ENCODE assay signal across 13 cellular contexts in the genomic region with DNA sequence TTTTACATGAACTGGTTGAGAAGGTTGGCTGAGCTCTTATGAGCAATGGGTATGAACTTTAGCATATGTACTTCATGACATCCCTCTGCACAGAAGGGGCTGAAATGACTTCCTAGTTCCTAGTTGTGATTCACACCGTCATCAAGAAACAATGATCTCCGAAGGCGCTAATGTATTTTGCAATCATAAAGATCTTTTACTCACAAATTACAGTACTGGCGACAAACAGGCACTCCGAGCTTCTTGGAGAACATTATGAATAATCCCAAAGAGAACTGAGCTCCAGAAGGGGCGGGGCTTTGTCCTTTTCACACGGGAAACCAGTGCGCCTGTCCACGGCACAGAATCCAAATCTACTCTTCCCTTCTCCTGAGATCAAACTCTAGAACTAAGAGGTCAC. TPM values are rescaled to one million over a fixed set of nuclear protein-coding genes. Genes with fewer than 3 reads are reported as not detected.
A peak's percentile ranks its signal among the peaks of the same experiment; 100 is the strongest.
DNase-seq lines count a peak whose midpoint lies in the region; ATAC-seq, FAIRE-seq and TF ChIP-seq lines count a peak whose summit lies in the region.
"Had no signal": no experiment of that assay in that cellular context is flagged by ENCODE, and none has a peak within 500 bp of the region (broad histone marks: within the 10 kb centered on the region; RNA-seq: fewer than 3 reads in every experiment).

No MANE protein-coding gene starts in this region.

- H3K36me3 ChIP-seq in keratinocyte (ENCODE audit: control insufficient read depth in 2 of 2, extremely low read depth in 1 of 2, insufficient read depth in 2 of 2, low read length in 2 of 2) = no peaks in the 10 kb centered on the region
- H3K36me3 ChIP-seq in suprapubic skin = no peaks in the 10 kb centered on the region
- no peaks in the 10 kb centered on the region for H3K36me3 ChIP-seq in HAP-1 (replicated peaks)
- H3K36me3 ChIP-seq: prostate gland, SJCRH30 had no signal

- no peaks in the 10 kb centered on the region for H3K4me1 ChIP-seq in keratinocyte (ENCODE audit: control insufficient read depth, extremely low read depth, insufficient read depth, low read length)
- peaks cover 35% of the 10 kb centered on the region for H3K4me1 ChIP-seq in suprapubic skin
- no peaks in the 10 kb centered on the region for H3K4me1 ChIP-seq in HAP-1
- H3K4me1 ChIP-seq: prostate gland, SJCRH30 had no signal

- dilution Hi-C loops in keratinocyte (cut with MboI; ENCODE audit: extremely low pct_ligation_motif_present, low sequenced_read_pairs) = loop anchor here (25.0 kb wide), 1 partner anchor 289 kb away; no protein-coding TSS in a partner anchor

- intact Hi-C loops in activated CD4-positive, alpha-beta memory T cell treated with anti-CD3 and anti-CD28 coated beads for 36 hours (cut with micrococcal nuclease) = loop anchor here (2.0 to 5.0 kb wide), 3 partner anchors 33 to 194 kb away; no protein-coding TSS in a partner anchor

- H3K27ac Mint-ChIP-seq in activated CD4-positive, alpha-beta memory T cell treated with anti-CD3 and anti-CD28 coated beads for 36 hours = peak overlapping the region; percentile 93

- no peak overlapping the region for H2AFZ ChIP-seq in keratinocyte (ENCODE audit: control insufficient read depth, low read length)

- peak overlapping the region; percentile 7 for H3K4me2 ChIP-seq in keratinocyte (ENCODE audit: control insufficient read depth, extremely low read depth, insufficient read depth, low read depth, low read length)

- H3K27ac ChIP-seq in keratinocyte (ENCODE audit: control insufficient read depth, insufficient read depth, low read length) (no peak overlapping the region), suprapubic skin (peak overlapping the region; percentile 9)
- H3K27ac ChIP-seq: prostate gland, SJCRH30 had no signal

- no peak for FAIRE-seq in keratinocyte (lab: Jason Lieb, UNC)

- peak; percentile 16 to 46 for ATAC-seq in activated T-cell treated with anti-CD3 and anti-CD28 coated beads, Interleukin-2, amount 50 U/mL, for 4 hours
- ATAC-seq in HG02678 (IDR thresholded peaks at IDR 0.05; ENCODE audit: unreplicated experiment) = no peak

- no peaks in the 10 kb centered on the region for H3K27me3 ChIP-seq in keratinocyte (ENCODE audit: control insufficient read depth, extremely low read depth, insufficient read depth, low read length)
- no peaks in the 10 kb centered on the region for H3K27me3 ChIP-seq in suprapubic skin
- H3K27me3 ChIP-seq in HAP-1 (ENCODE audit: low read depth) = no peaks in the 10 kb centered on the region
- H3K27me3 ChIP-seq: SJCRH30 had no signal

- peak overlapping the region; percentile 60 for H3K4me3 Mint-ChIP-seq in activated T-cell treated with anti-CD3 and anti-CD28 coated beads, Interleukin-2, amount 50 U/mL, for 4 hours
- H3K4me3 Mint-ChIP-seq in activated CD4-positive, alpha-beta memory T cell treated with anti-CD3 and anti-CD28 coated beads for 36 hours = peak overlapping the region; percentile 42
- H3K4me3 Mint-ChIP-seq: brain had no signal

- CTCF ChIA-PET in activated CD4-positive, alpha-beta memory T cell treated with anti-CD3 and anti-CD28 coated beads for 36 hours (lab: Charles Lee) = interaction anchor here (1.0 to 6.0 kb wide), 6 partner anchors 13 to 146 kb away, joined by 3 to 54 read pairs (median 4); a partner anchor contains a TSS

- H3K79me2 ChIP-seq in keratinocyte (ENCODE audit: control insufficient read depth, insufficient read depth, low read length) = no peaks in the 10 kb centered on the region

- 59% methylated on average over 9 of the region's 9 CpGs for WGBS in suprapubic skin

- no peak for DNase-seq in activated T-cell treated with anti-CD3 and anti-CD28 coated beads, Interleukin-2, amount 50 U/mL, for 4 hours
- DNase-seq in activated T-cell treated with anti-CD3 and anti-CD28 coated beads for 4 hours = no peak
- DNase-seq in activated CD4-positive, alpha-beta memory T cell treated with anti-CD3 and anti-CD28 coated beads for 36 hours = peak; percentile 50
- no peak for DNase-seq in keratinocyte (ENCODE audit: low read depth, low spot score)
- DNase-seq in suprapubic skin (ENCODE audit: low spot score in 2 of 2) = no peak
- no peak for DNase-seq in NCI-H146 (lab: John Stamatoyannopoulos, UW)
- DNase-seq in HAP-1 (ENCODE audit: low spot score in 2 of 2) = no peak
- DNase-seq: erythroblast, NCI-H226, SJCRH30 had no signal

- POLR2A ChIA-PET in activated CD4-positive, alpha-beta memory T cell treated with anti-CD3 and anti-CD28 coated beads for 36 hours (lab: Charles Lee) = interaction anchor here (1.0 to 2.2 kb wide), 5 partner anchors 13 to 139 kb away, joined by 3 to 12 read pairs (median 6); no protein-coding TSS in a partner anchor

- no peaks in the 10 kb centered on the region for H4K20me1 ChIP-seq in keratinocyte (ENCODE audit: control insufficient read depth, extremely low read depth, insufficient read depth, low read length)

- TF ChIP-seq POLR2A in suprapubic skin (IDR thresholded peaks at IDR 0.05) = no peak

- TF ChIP-seq CTCF in keratinocyte (optimal IDR thresholded peaks at IDR 0.05 in 1 of 3, IDR thresholded peaks at IDR 0.05 in 1 of 3, conservative IDR thresholded peaks at IDR 0.05 in 1 of 3; ENCODE audit: extremely low read depth in 1 of 3, insufficient read depth in 2 of 3, low read length in 3 of 3) (no peak), suprapubic skin (IDR thresholded peaks at IDR 0.05) (no peak)

- no peaks in the 10 kb centered on the region for H3K27me3 Mint-ChIP-seq in activated T-cell treated with anti-CD3 and anti-CD28 coated beads, Interleukin-2, amount 50 U/mL, for 4 hours (ENCODE audit: low read depth)
- no peaks in the 10 kb centered on the region for H3K27me3 Mint-ChIP-seq in activated CD4-positive, alpha-beta memory T cell treated with anti-CD3 and anti-CD28 coated beads for 36 hours

- H3K9me3 Mint-ChIP-seq in activated T-cell treated with anti-CD3 and anti-CD28 coated beads, Interleukin-2, amount 50 U/mL, for 4 hours = no peaks in the 10 kb centered on the region
- H3K9me3 Mint-ChIP-seq in activated CD4-positive, alpha-beta memory T cell treated with anti-CD3 and anti-CD28 coated beads for 36 hours = no peaks in the 10 kb centered on the region

- in situ Hi-C loops in HAP-1 (cut with MboI; ENCODE audit: low sequenced_read_pairs) = loop anchor here (25.0 kb wide), 1 partner anchor 164 kb away; no protein-coding TSS in a partner anchor

- H3K9ac ChIP-seq in keratinocyte (ENCODE audit: control insufficient read depth, extremely low read depth, insufficient read depth, low read length) = no peak overlapping the region

- peaks cover 47% of the 10 kb centered on the region for H3K36me3 Mint-ChIP-seq in activated T-cell treated with anti-CD3 and anti-CD28 coated beads, Interleukin-2, amount 50 U/mL, for 4 hours (ENCODE audit: insufficient read depth)
- H3K36me3 Mint-ChIP-seq in activated CD4-positive, alpha-beta memory T cell treated with anti-CD3 and anti-CD28 coated beads for 36 hours = peaks cover 49% of the 10 kb centered on the region

- H3K4me3 ChIP-seq in keratinocyte (ENCODE audit: control insufficient read depth in 2 of 3, extremely low read depth in 1 of 3, insufficient read depth in 2 of 3, low read depth in 1 of 3, low read length in 3 of 3) = no peak overlapping the region
- no peak overlapping the region for H3K4me3 ChIP-seq in suprapubic skin
- H3K4me3 ChIP-seq in HAP-1 = no peak overlapping the region
- H3K4me3 ChIP-seq: prostate gland, SJCRH30 had no signal

- H3K9me1 ChIP-seq in keratinocyte (ENCODE audit: control insufficient read depth, extremely low read depth, insufficient read depth, low read length) = no peaks in the 10 kb centered on the region

- no peak for TF ChIP-seq EP300 in suprapubic skin (IDR thresholded peaks at IDR 0.05)

- H3K9me3 ChIP-seq in keratinocyte (ENCODE audit: control insufficient read depth, low read depth, low read length) (no peaks in the 10 kb centered on the region), suprapubic skin (no peaks in the 10 kb centered on the region), HAP-1 (no peaks in the 10 kb centered on the region)
- H3K9me3 ChIP-seq: prostate gland, SJCRH30 had no signal

- H3K4me1 Mint-ChIP-seq in activated T-cell treated with anti-CD3 and anti-CD28 coated beads, Interleukin-2, amount 50 U/mL, for 4 hours (ENCODE audit: low read depth) = peaks cover 88% of the 10 kb centered on the region
- H3K4me1 Mint-ChIP-seq in activated CD4-positive, alpha-beta memory T cell treated with anti-CD3 and anti-CD28 coated beads for 36 hours (ENCODE audit: low read depth) = peaks cover 86% of the 10 kb centered on the region

RNA-seq across cellular contexts. Expression of a gene that starts 18.1 kb away (rescaled TPM):
- total RNA-seq in activated T-cell treated with anti-CD3 and anti-CD28 coated beads, Interleukin-2, amount 50 U/mL, for 4 hours = 10 to 100 TPM; 45.0 to 71.4 (median 66.6) TPM
- 10 to 100 TPM; 66.9 to 67.9 TPM for total RNA-seq in activated CD4-positive, alpha-beta memory T cell treated with anti-CD3 and anti-CD28 coated beads for 36 hours
- 0.09 to 0.36 TPM (median 0.30 TPM) in 3 replicates for polyA plus RNA-seq in keratinocyte
- 0.31 TPM for polyA plus RNA-seq in keratinocyte (2011; ENCODE audit: low read depth)
- polyA plus RNA-seq in keratinocyte (2011; cell fraction: cytosol; rRNA removed) = 0.11 and 0.13 TPM in 2 replicates
- polyA plus RNA-seq in keratinocyte (2011; cell fraction: nucleus; rRNA removed) = 0.23 and 0.43 TPM in 2 replicates
- polyA plus RNA-seq in keratinocyte (2012; ENCODE audit: low replicate concordance) = 0.30 and 0.39 TPM in 2 replicates
- 0.23 to 0.36 TPM (median 0.32 TPM) in 3 replicates for polyA minus RNA-seq in keratinocyte
- 0.38 TPM for polyA minus RNA-seq in keratinocyte (2011; cell fraction: cytosol; rRNA and poly(A)+ RNA removed)
- 0.53 and 0.54 TPM in 2 replicates for polyA minus RNA-seq in keratinocyte (2011; cell fraction: nucleus; rRNA and poly(A)+ RNA removed)
- 10 to 100 TPM; 10.7 to 37.3 (median 24.2) TPM for total RNA-seq in suprapubic skin
